17 cellular contexts compared by ENCODE assay signal in the genomic region with DNA sequence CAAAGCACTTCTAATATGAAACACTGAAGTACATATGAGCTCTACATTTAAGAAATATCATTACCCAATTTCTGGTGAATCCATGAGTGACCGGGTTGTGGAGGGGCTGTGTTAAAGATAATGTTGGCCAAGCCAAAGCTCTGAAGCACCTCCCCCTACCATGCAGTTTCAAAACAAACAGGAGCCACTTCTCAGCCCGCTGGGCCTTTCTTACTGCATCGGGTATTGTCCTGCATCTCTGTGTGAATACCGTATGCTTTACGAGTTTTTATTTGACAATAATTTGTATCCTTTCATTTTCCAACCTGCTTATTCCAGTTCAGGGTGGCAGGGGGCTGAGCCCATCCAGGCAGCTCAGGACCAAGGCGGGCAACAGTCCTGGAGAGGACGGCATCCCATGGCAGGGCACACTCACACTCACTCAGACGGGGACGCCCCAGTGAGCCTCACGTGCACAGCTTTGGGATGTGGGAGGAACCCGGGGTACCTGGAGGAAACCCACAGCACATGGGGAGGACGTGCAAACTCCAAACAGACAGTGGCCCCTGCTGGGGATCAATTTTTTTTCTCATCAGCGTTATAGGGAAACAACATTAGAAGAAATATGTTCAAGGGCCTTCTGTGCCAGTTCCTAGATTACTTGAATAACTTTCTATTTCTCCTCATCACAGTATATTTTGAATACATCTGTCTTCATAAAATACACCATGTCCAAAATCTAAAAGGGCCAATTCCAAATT.
"Had no signal": no experiment of that assay in that cellular context is flagged by ENCODE, and none has a peak within 500 bp of the region (broad histone marks: within the 10 kb centered on the region; RNA-seq: fewer than 3 reads in every experiment).

No MANE protein-coding gene starts in this region.

- H2AFZ ChIP-seq: hepatocyte had no signal

- H3K36me3 ChIP-seq: adrenal gland, cardiac muscle cell, tibial artery, uterus had no signal

- H3K27ac Mint-ChIP-seq: activated CD8-positive, alpha-beta memory T cell treated with anti-CD3 and anti-CD28 coated beads, Interleukin-2, amount 10 ng/mL, durations not matched to agents 7 days and 5 days; activated naive CD4-positive, alpha-beta T cell treated with anti-CD3 and anti-CD28 coated beads, Interleukin-2, amount 50 U/mL, for 24 hours had no signal

- DNase-seq: activated CD8-positive, alpha-beta memory T cell treated with anti-CD3 and anti-CD28 coated beads, Interleukin-2, amount 10 ng/mL, durations not matched to agents 7 days and 5 days; activated effector memory CD4-positive, alpha-beta T cell treated with Interleukin-2 at 50 U/mL for 16 hours; activated T-cell treated with anti-CD3 and anti-CD28 coated beads, Interleukin-2, amount 50 U/mL, for 1 hour; adrenal gland; islet precursor cell; naive B cell; nucleus accumbens; right cardiac atrium; small intestine; stimulated activated CD4-positive, alpha-beta T cell treated with anti-CD3 and anti-CD28 coated beads, Interleukin-4, amount 100 ng/mL, for 24 hours; stimulated activated naive CD4-positive, alpha-beta T cell; tibial artery; uterus had no signal

- H3K4me1 ChIP-seq: uterus had no signal

- H3K27ac ChIP-seq: adrenal gland, cardiac muscle cell, tibial artery, uterus had no signal

- H3K9me3 ChIP-seq: adrenal gland, uterus had no signal

- ATAC-seq: activated CD4-positive, CD25-positive, alpha-beta regulatory T cell treated with anti-CD3 and anti-CD28 coated beads, Interleukin-2, amount 50 U/mL, for 24 hours; activated CD8-positive, alpha-beta memory T cell treated with anti-CD3 and anti-CD28 coated beads, Interleukin-2, amount 10 ng/mL, durations not matched to agents 7 days and 5 days; right cardiac atrium had no signal

- H3K4me3 ChIP-seq: adrenal gland, cardiac muscle cell, hepatocyte, tibial artery, uterus had no signal

- H3K27me3 ChIP-seq: adrenal gland, cardiac muscle cell, hepatocyte, uterus had no signal
